ENCODE assay signal across 1 cellular context in genomic region chr2:177164584-177165052, GRCh38.
TF ChIP-seq lines count a peak whose summit lies in the region.

No MANE protein-coding gene starts in this region.

TF ChIP-seq in K562, 482 proteins besides CTCF, POLR2A, EP300 and RAD21 (continued from another document and continues in another):
- TF ChIP-seq GMEB1 (CRISPR knock-in tag; IDR thresholded peaks at IDR 0.05) (peak; percentile 43; the same call in 1 of the 2 replicates), CREB3 (tag; conservative IDR thresholded peaks at IDR 0.05; ENCODE audit: low read depth) (no peak), NFIX (CRISPR knock-in tag; IDR thresholded peaks at IDR 0.05; ENCODE audit: low read depth) (0 out of 2 replicates have a peak, but pooled peaks have one; percentile 18), ZNF134 (CRISPR knock-in tag; conservative IDR thresholded peaks at IDR 0.05) (no peak; the same call in 1 of the 2 replicates), TRIM24 (IDR thresholded peaks at IDR 0.05) (peak; percentile 78 to 83; a peak in 3 of 4 replicates), NFE2 (IDR thresholded peaks at IDR 0.05; ENCODE audit: low read depth) (peak; percentile 40; the same call in 1 of the 2 replicates), ZNF41 (CRISPR knock-in tag; conservative IDR thresholded peaks at IDR 0.05) (no peak), YY1 (IDR thresholded peaks at IDR 0.05; ENCODE audit: borderline replicate concordance in 1 of 3, control insufficient read depth in 1 of 3, extremely low read depth in 1 of 3, insufficient read depth in 3 of 3, insufficient read length in 1 of 3, insufficient replicate concordance in 2 of 3, low read depth in 1 of 3, low read length in 2 of 3) (no peak), PHF21A (IDR thresholded peaks at IDR 0.05; ENCODE audit: borderline replicate concordance, low read depth) (peak; percentile 75; the same call in 1 of the 2 replicates), SUPT5H (IDR thresholded peaks at IDR 0.05) (no peak), ZBTB26 (CRISPR knock-in tag; IDR thresholded peaks at IDR 0.05) (no peak), ZNF347 (CRISPR knock-in tag; IDR thresholded peaks at IDR 0.05; ENCODE audit: low read depth) (no peak), SMARCC2 (IDR thresholded peaks at IDR 0.05; ENCODE audit: low read depth) (0 out of 2 replicates have a peak, but pooled peaks have one; percentile 42), SMAD1 (IDR thresholded peaks at IDR 0.05; ENCODE audit: low read depth, low read length, partially characterized antibody) (peak; percentile 53), ZHX1 (conservative IDR thresholded peaks at IDR 0.05; ENCODE audit: low read length) (0 out of 2 replicates have a peak, but pooled peaks have one; percentile 69), LARP7 (IDR thresholded peaks at IDR 0.05) (no peak), NR2C2 (CRISPR knock-in tag; IDR thresholded peaks at IDR 0.05) (peak; percentile 48; the same call in 1 of the 2 replicates), NR2C2 (tag; IDR thresholded peaks at IDR 0.05) (no peak), HBP1 (CRISPR knock-in tag; IDR thresholded peaks at IDR 0.05) (0 out of 2 replicates have a peak, but pooled peaks have one; percentile 19), ZNF384 (IDR thresholded peaks at IDR 0.05; ENCODE audit: low read depth, low read length) (peak; percentile 90), JUND (IDR thresholded peaks at IDR 0.05; ENCODE audit: borderline replicate concordance, low read depth, low read length) (peak; percentile 99), JUND (tag; IDR thresholded peaks at IDR 0.05; ENCODE audit: borderline replicate concordance, low read depth, low read length) (peak; percentile 100), ATF1 (CRISPR knock-in tag; IDR thresholded peaks at IDR 0.05) (no peak), ATF1 (tag; IDR thresholded peaks at IDR 0.05) (peak; percentile 93), POLR3A (IDR thresholded peaks at IDR 0.05; ENCODE audit: borderline replicate concordance, extremely low read depth, insufficient read depth, insufficient read length) (no peak), ATF3 (IDR thresholded peaks at IDR 0.05) (peak; percentile 100), ATF3 (CRISPR knock-in tag; conservative IDR thresholded peaks at IDR 0.05) (peak; percentile 100), OTX1 (CRISPR knock-in tag; IDR thresholded peaks at IDR 0.05) (peak; percentile 87), SMAD3 (CRISPR knock-in tag; conservative IDR thresholded peaks at IDR 0.05) (peak; percentile 68; the same call in 1 of the 2 replicates), ETV1 (tag; conservative IDR thresholded peaks at IDR 0.05; ENCODE audit: low read depth) (0 out of 2 replicates have a peak, but pooled peaks have one; percentile 50), RFX5 (IDR thresholded peaks at IDR 0.05; ENCODE audit: low read depth, low read length) (0 out of 2 replicates have a peak, but pooled peaks have one; percentile 11), ELF4 (CRISPR knock-in tag; IDR thresholded peaks at IDR 0.05) (no peak), TFAP4 (CRISPR knock-in tag; IDR thresholded peaks at IDR 0.05; ENCODE audit: borderline replicate concordance) (peak; percentile 49), CREB3L1 (IDR thresholded peaks at IDR 0.05; ENCODE audit: borderline replicate concordance, low read depth) (no peak; the same call in 1 of the 2 replicates), FOXA1 (IDR thresholded peaks at IDR 0.05; ENCODE audit: borderline replicate concordance) (no peak), NCOR1 (IDR thresholded peaks at IDR 0.05) (peak; percentile 33; the same call in 1 of the 2 replicates), ARID2 (IDR thresholded peaks at IDR 0.05) (peak; percentile 99), CXXC5 (CRISPR knock-in tag; IDR thresholded peaks at IDR 0.05) (peak; percentile 68), HOXB6 (CRISPR knock-in tag; IDR thresholded peaks at IDR 0.05; ENCODE audit: borderline replicate concordance) (no peak), SMAD4 (CRISPR knock-in tag; conservative IDR thresholded peaks at IDR 0.05) (peak; percentile 49), TEAD4 (IDR thresholded peaks at IDR 0.05; ENCODE audit: low read length) (peak; percentile 45; the same call in 1 of the 2 replicates), TEAD4 (CRISPR knock-in tag; IDR thresholded peaks at IDR 0.05; ENCODE audit: borderline replicate concordance) (no peak), PTRF (tag; IDR thresholded peaks at IDR 0.05) (no peak), TCF15 (CRISPR knock-in tag; IDR thresholded peaks at IDR 0.05) (0 out of 2 replicates have a peak, but pooled peaks have one; percentile 22), SMC3 (conservative IDR thresholded peaks at IDR 0.05; ENCODE audit: insufficient read depth, low read depth, low read length) (peak; percentile 99), GATAD2A (IDR thresholded peaks at IDR 0.05) (no peak; the same call in 1 of the 2 replicates), E2F3 (CRISPR knock-in tag; IDR thresholded peaks at IDR 0.05) (no peak), NR0B1 (IDR thresholded peaks at IDR 0.05; ENCODE audit: partially characterized antibody) (no peak), BRD4 (IDR thresholded peaks at IDR 0.05) (peak; percentile 66; the same call in 1 of the 2 replicates), U2AF2 (optimal IDR thresholded peaks at IDR 0.05; ENCODE audit: low read depth, low read length) (no peak), BMI1 (IDR thresholded peaks at IDR 0.05; ENCODE audit: low read length) (0 out of 2 replicates have a peak, but pooled peaks have one; percentile 36)
